ENCODE assay signal across 22 cellular contexts in genomic region chr1:30371179-30371788, GRCh38.
DNase-seq lines count a peak whose midpoint lies in the region; ATAC-seq, FAIRE-seq and TF ChIP-seq lines count a peak whose summit lies in the region.
"Had no signal": no experiment of that assay in that cellular context is flagged by ENCODE, and none has a peak within 500 bp of the region (broad histone marks: within the 10 kb centered on the region; RNA-seq: fewer than 3 reads in every experiment).

No MANE protein-coding gene starts in this region.

- no peaks in the 10 kb centered on the region for H4K20me1 ChIP-seq in H1 (replicated peaks in 1 of 2; ENCODE audit: control insufficient read depth in 1 of 2, insufficient read depth in 2 of 2, low read length in 2 of 2)

- DNase-seq in activated CD8-positive, alpha-beta memory T cell treated with anti-CD3 and anti-CD28 coated beads, Interleukin-2, amount 10 ng/mL, durations not matched to agents 7 days and 5 days, result peak; percentile 21
- DNase-seq in activated CD8-positive, alpha-beta memory T cell treated with anti-CD3 and anti-CD28 coated beads, Interleukin-2, amount 50 U/mL, for 48 hours, result no peak
- peak in 1 of 2 experiments; percentile 33 for DNase-seq in H1 (ENCODE audit: low read depth in 1 of 2, low spot score in 2 of 2)
- DNase-seq in mesenteric fat pad (ENCODE audit: low spot score), result peak; percentile 47
- DNase-seq in NCI-H524 treated with DMSO at 0.1 percent for 48 hours (lab: John Stamatoyannopoulos, UW), result no peak
- DNase-seq in WTC11 (ENCODE audit: low spot score), result no peak
- DNase-seq in GM13977 (ENCODE audit: low spot score), result no peak
- DNase-seq: CD4-positive, CD25-positive, alpha-beta regulatory T cell; GM23248; HCEC 1CT; KBM-7; MV-4-11; NCI-H1105 treated with DMSO at 0.1 percent for 48 hours; NCI-H146; NCI-H1930; NCI-H446 treated with DMSO at 0.1 percent for 48 hours; NCI-H526 treated with DMSO at 0.1 percent for 48 hours; RPMI8226; SHP77 treated with DMSO at 0.1 percent for 48 hours had no signal

- TF ChIP-seq EP300 in H1 (IDR thresholded peaks at IDR 0.05; ENCODE audit: borderline replicate concordance in 1 of 2, low read depth in 2 of 2, low read length in 2 of 2), result no peak

- POLR2A ChIA-PET in H1 (lab: Charles Lee; ENCODE audit: partially characterized antibody), result no interaction called here
- POLR2A ChIA-PET in WTC11 (lab: Charles Lee), result no interaction called here

- no peak overlapping the region for H3K23ac ChIP-seq in H1 (ENCODE audit: insufficient read length)

- no peak overlapping the region for H2BK20ac ChIP-seq in H1 (ENCODE audit: low read length)

- no peak overlapping the region for H2BK120ac ChIP-seq in H1 (replicated peaks; ENCODE audit: low read depth, low read length)

- ATAC-seq in activated CD8-positive, alpha-beta memory T cell treated with anti-CD3 and anti-CD28 coated beads, Interleukin-2, amount 10 ng/mL, durations not matched to agents 7 days and 5 days, result no peak
- ATAC-seq in WTC11, result no peak

- H4K91ac ChIP-seq in H1 (replicated peaks; ENCODE audit: insufficient read length, low read length), result no peak overlapping the region

- H3K4me3 Mint-ChIP-seq in activated CD8-positive, alpha-beta memory T cell treated with anti-CD3 and anti-CD28 coated beads, Interleukin-2, amount 10 ng/mL, durations not matched to agents 7 days and 5 days, result no peak overlapping the region
- no peak overlapping the region for H3K4me3 Mint-ChIP-seq in WTC11
- H3K4me3 Mint-ChIP-seq: CD4-positive, CD25-positive, alpha-beta regulatory T cell had no signal

- no peaks in the 10 kb centered on the region for H3K36me3 ChIP-seq in H1 (ENCODE audit: control insufficient read depth in 2 of 4, insufficient read depth in 4 of 4, low read length in 3 of 4)

- no peak overlapping the region for H2BK12ac ChIP-seq in H1 (ENCODE audit: low read depth, low read length)

- H3K4me2 ChIP-seq in H1 (ENCODE audit: insufficient read depth in 1 of 2, low read depth in 2 of 2, low read length in 2 of 2), result no peak overlapping the region

- H3K9me3 ChIP-seq in H1 (ENCODE audit: insufficient read depth in 2 of 2, low read depth in 1 of 2, low read length in 1 of 2), result no peaks in the 10 kb centered on the region

- no peak for TF ChIP-seq RAD21 in H1 (IDR thresholded peaks at IDR 0.05 in 1 of 2, conservative IDR thresholded peaks at IDR 0.05 in 1 of 2; ENCODE audit: low read depth in 2 of 2, low read length in 2 of 2)

- H3K56ac ChIP-seq in H1 (replicated peaks; ENCODE audit: insufficient read length, low read depth, low read length), result no peak overlapping the region

- FAIRE-seq in H1 (lab: Jason Lieb, UNC), result no peak
- FAIRE-seq: D721Med, GM18507, HTR-8/SVneo had no signal

- H3K27me3 Mint-ChIP-seq in activated CD8-positive, alpha-beta memory T cell treated with anti-CD3 and anti-CD28 coated beads, Interleukin-2, amount 10 ng/mL, durations not matched to agents 7 days and 5 days, result peaks cover 3% of the 10 kb centered on the region
- H3K27me3 Mint-ChIP-seq in WTC11 (ENCODE audit: low read depth), result no peaks in the 10 kb centered on the region

- no peak overlapping the region for H3K4ac ChIP-seq in H1 (replicated peaks; ENCODE audit: insufficient read length, low read depth, low read length)

- H3K27ac Mint-ChIP-seq in activated CD8-positive, alpha-beta memory T cell treated with anti-CD3 and anti-CD28 coated beads, Interleukin-2, amount 10 ng/mL, durations not matched to agents 7 days and 5 days, result no peak overlapping the region
- H3K27ac Mint-ChIP-seq in WTC11, result no peak overlapping the region
- H3K27ac Mint-ChIP-seq: CD4-positive, CD25-positive, alpha-beta regulatory T cell had no signal

- no peak overlapping the region for H3K4me3 ChIP-seq in H1 (ENCODE audit: extremely low read depth in 1 of 4, insufficient read depth in 2 of 4, low read depth in 3 of 4, low read length in 4 of 4)
- H3K4me3 ChIP-seq: GM23248 had no signal

- no peak overlapping the region for H2AK5ac ChIP-seq in H1 (ENCODE audit: low read depth, low read length)

- in situ Hi-C loops in GM13977 (cut with MboI; ENCODE audit: low pct_unique_long_range_greater_than_20kb, low sequenced_read_pairs, unreplicated experiment), result no loop called here

- H2AFZ ChIP-seq in H1 (ENCODE audit: low read length), result no peak overlapping the region
- H2AFZ ChIP-seq: GM23248 had no signal

- H3K14ac ChIP-seq in H1 (ENCODE audit: insufficient read length), result no peak overlapping the region

- TF ChIP-seq POLR2A in H1 (IDR thresholded peaks at IDR 0.05; ENCODE audit: control extremely low read depth in 1 of 2, low read depth in 2 of 2, low read length in 2 of 2), result no peak

- CTCF ChIA-PET in activated CD8-positive, alpha-beta memory T cell treated with anti-CD3 and anti-CD28 coated beads, Interleukin-2, amount 10 ng/mL, durations not matched to agents 7 days and 5 days (lab: Charles Lee), result interaction anchor here (2.0 kb wide), 1 partner anchor 9 kb away, joined by 6 read pairs; no protein-coding TSS in a partner anchor
- CTCF ChIA-PET in H1 (lab: Charles Lee; ENCODE audit: partially characterized antibody) (interaction anchor here (1.1 to 14.2 kb wide), 2 partner anchors 9 kb away, joined by 5 to 139 read pairs; no protein-coding TSS in a partner anchor), WTC11 (lab: Charles Lee) (interaction anchor here (1.8 kb wide), 1 partner anchor 9 kb away, joined by 12 read pairs; no protein-coding TSS in a partner anchor)

- H2BK5ac ChIP-seq in H1 (ENCODE audit: low read depth, low read length), result no peak overlapping the region

- no peaks in the 10 kb centered on the region for H3K79me2 ChIP-seq in H1 (ENCODE audit: control insufficient read depth in 1 of 2, insufficient read depth in 2 of 2, low read length in 2 of 2)

- H3K18ac ChIP-seq in H1 (ENCODE audit: extremely low read depth, low read length), result no peak overlapping the region

- H3K9me3 Mint-ChIP-seq in activated CD8-positive, alpha-beta memory T cell treated with anti-CD3 and anti-CD28 coated beads, Interleukin-2, amount 10 ng/mL, durations not matched to agents 7 days and 5 days (ENCODE audit: low read depth), result no peaks in the 10 kb centered on the region
- no peaks in the 10 kb centered on the region for H3K9me3 Mint-ChIP-seq in WTC11
- H3K9me3 Mint-ChIP-seq: CD4-positive, CD25-positive, alpha-beta regulatory T cell had no signal

- no peak overlapping the region for H3K9ac ChIP-seq in H1 (replicated peaks in 1 of 4; ENCODE audit: extremely low read depth in 1 of 4, low read depth in 3 of 4, low read length in 3 of 4)
- H3K9ac ChIP-seq: GM23248 had no signal

- H3K27ac ChIP-seq in H1 (ENCODE audit: low read depth, low read length), result no peak overlapping the region
- H3K27ac ChIP-seq: GM23248 had no signal

- H3K79me1 ChIP-seq in H1 (ENCODE audit: low read depth, low read length), result no peaks in the 10 kb centered on the region

- H3K36me3 Mint-ChIP-seq in activated CD8-positive, alpha-beta memory T cell treated with anti-CD3 and anti-CD28 coated beads, Interleukin-2, amount 10 ng/mL, durations not matched to agents 7 days and 5 days, result no peaks in the 10 kb centered on the region
- no peaks in the 10 kb centered on the region for H3K36me3 Mint-ChIP-seq in WTC11
- H3K36me3 Mint-ChIP-seq: CD4-positive, CD25-positive, alpha-beta regulatory T cell had no signal

- no peaks in the 10 kb centered on the region for H3K27me3 ChIP-seq in H1 (replicated peaks in 1 of 4; ENCODE audit: control insufficient read depth in 3 of 4, extremely low read depth in 1 of 4, insufficient read depth in 3 of 4, low read length in 3 of 4)

- TF ChIP-seq CTCF in H1 (IDR thresholded peaks at IDR 0.05; ENCODE audit: control extremely low read depth in 1 of 3, insufficient read depth in 1 of 3, low read depth in 1 of 3, low read length in 3 of 3) (no peak), WTC11 (IDR thresholded peaks at IDR 0.05) (no peak), GM13977 (IDR thresholded peaks at IDR 0.05; ENCODE audit: extremely low read depth, insufficient read depth, missing control alignments) (no peak)

- peaks cover 0 to 3% (median 0%) of the 10 kb centered on the region in 4 experiments; a peak in 1 of 7 replicates for H3K4me1 ChIP-seq in H1 (replicated peaks in 1 of 4; ENCODE audit: control insufficient read depth in 3 of 4, insufficient read depth in 4 of 4, low read length in 3 of 4)

- no peaks in the 10 kb centered on the region for H3K4me1 Mint-ChIP-seq in activated CD8-positive, alpha-beta memory T cell treated with anti-CD3 and anti-CD28 coated beads, Interleukin-2, amount 10 ng/mL, durations not matched to agents 7 days and 5 days
- peaks cover 12% of the 10 kb centered on the region for H3K4me1 Mint-ChIP-seq in WTC11
- H3K4me1 Mint-ChIP-seq: CD4-positive, CD25-positive, alpha-beta regulatory T cell had no signal

- H2BK15ac ChIP-seq in H1 (ENCODE audit: low read length), result no peak overlapping the region

- peaks cover 1% of the 10 kb centered on the region for H3K23me2 ChIP-seq in H1 (ENCODE audit: low read depth, low read length)

- no peak overlapping the region for H4K5ac ChIP-seq in H1 (ENCODE audit: insufficient read length, low read depth, low read length)

- WGBS in H1 (ENCODE audit: extremely low coverage in 1 of 2, insufficient coverage in 1 of 2, insufficient read length in 1 of 2, insufficient replicate concordance in 2 of 2, low coverage in 1 of 2, low lambda C conversion rate in 2 of 2, missing lambda C conversion rate in 1 of 2), 2 experiments, result 86% methylated on average over 9 of the region's 9 CpGs; no CpG with 5 or more reads in 1 of the 2 experiments

- H4K8ac ChIP-seq in H1 (ENCODE audit: extremely low read depth, insufficient read depth, low read length), result no peak overlapping the region

TF ChIP-seq in H1, 55 proteins besides CTCF, POLR2A, EP300 and RAD21 (continues in another document):
- TF ChIP-seq CBX8 (IDR thresholded peaks at IDR 0.05; ENCODE audit: borderline replicate concordance, low read depth, low read length) (no peak), POU5F1 (IDR thresholded peaks at IDR 0.05; ENCODE audit: low read depth, low read length) (no peak), MAFK (IDR thresholded peaks at IDR 0.05; ENCODE audit: low read depth, low read length) (no peak), KDM1A (IDR thresholded peaks at IDR 0.05; ENCODE audit: borderline replicate concordance, low read length) (0 out of 2 replicates have a peak, but pooled peaks have one; percentile 30)

TF ChIP-seq in WTC11, 78 proteins besides CTCF, POLR2A, EP300 and RAD21 (continues in another document):
- TF ChIP-seq NFYB (CRISPR knock-in tag; conservative IDR thresholded peaks at IDR 0.05; ENCODE audit: low read depth), result no peak

Comparison
In these comparisons a context has a peak if more than half of its experiments do, and no peak if none do; other contexts are left out.
1. DNase-seq: peak in activated CD8-positive, alpha-beta memory T cell treated with anti-CD3 and anti-CD28 coated beads, Interleukin-2, amount 10 ng/mL, durations not matched to agents 7 days and 5 days (single experiment) and mesenteric fat pad (single experiment); none in activated CD8-positive, alpha-beta memory T cell treated with anti-CD3 and anti-CD28 coated beads, Interleukin-2, amount 50 U/mL, for 48 hours (single experiment), NCI-H524 treated with DMSO at 0.1 percent for 48 hours (single experiment), WTC11 (single experiment) and GM13977 (single experiment).